In the genomic region with DNA sequence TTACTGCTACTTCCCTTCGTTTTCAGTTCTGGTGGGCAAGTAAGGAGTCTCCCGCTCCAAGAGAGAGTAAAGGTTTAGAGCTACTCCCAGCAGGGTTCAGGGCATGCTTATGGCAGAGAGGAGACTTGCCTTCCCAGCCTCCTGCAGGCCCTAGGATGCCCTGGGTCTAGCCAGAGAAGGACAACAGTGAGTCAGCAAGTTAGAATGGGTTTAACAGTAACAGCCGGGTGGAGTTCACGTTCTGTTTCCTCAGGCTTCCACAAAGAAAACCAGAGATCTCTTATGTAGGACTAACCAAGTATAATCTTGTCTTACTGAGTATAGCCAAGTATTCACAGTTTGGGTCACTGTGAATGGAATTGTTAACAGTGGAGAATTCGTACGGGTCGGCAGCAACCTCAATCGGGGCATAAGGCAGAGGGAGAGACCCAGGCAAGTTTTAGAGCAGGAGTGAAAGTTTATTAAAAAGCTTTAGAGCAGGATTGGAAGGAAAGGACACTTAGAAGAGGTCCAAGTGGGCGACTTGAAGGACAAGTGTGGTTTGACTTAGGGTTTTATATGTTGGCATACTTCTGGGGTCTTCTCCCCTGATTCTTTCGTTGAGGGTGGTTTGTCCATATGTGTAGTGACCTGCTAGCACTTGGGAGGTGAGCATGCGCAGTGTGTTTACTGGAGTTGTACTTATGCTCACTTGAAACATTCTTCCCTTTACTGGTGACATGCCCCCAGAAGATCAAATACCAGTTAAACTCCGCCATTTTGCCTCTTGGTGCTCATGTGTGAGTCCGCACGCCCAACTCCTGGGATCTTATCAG, we compare ENCODE assay signal across 1 cellular context.
TF ChIP-seq lines count a peak whose summit lies in the region.

No MANE protein-coding gene starts in this region.

TF ChIP-seq in HCT116, 20 proteins besides CTCF, POLR2A, EP300 and RAD21 (continued from another document):
- TF ChIP-seq, protein P1, sequence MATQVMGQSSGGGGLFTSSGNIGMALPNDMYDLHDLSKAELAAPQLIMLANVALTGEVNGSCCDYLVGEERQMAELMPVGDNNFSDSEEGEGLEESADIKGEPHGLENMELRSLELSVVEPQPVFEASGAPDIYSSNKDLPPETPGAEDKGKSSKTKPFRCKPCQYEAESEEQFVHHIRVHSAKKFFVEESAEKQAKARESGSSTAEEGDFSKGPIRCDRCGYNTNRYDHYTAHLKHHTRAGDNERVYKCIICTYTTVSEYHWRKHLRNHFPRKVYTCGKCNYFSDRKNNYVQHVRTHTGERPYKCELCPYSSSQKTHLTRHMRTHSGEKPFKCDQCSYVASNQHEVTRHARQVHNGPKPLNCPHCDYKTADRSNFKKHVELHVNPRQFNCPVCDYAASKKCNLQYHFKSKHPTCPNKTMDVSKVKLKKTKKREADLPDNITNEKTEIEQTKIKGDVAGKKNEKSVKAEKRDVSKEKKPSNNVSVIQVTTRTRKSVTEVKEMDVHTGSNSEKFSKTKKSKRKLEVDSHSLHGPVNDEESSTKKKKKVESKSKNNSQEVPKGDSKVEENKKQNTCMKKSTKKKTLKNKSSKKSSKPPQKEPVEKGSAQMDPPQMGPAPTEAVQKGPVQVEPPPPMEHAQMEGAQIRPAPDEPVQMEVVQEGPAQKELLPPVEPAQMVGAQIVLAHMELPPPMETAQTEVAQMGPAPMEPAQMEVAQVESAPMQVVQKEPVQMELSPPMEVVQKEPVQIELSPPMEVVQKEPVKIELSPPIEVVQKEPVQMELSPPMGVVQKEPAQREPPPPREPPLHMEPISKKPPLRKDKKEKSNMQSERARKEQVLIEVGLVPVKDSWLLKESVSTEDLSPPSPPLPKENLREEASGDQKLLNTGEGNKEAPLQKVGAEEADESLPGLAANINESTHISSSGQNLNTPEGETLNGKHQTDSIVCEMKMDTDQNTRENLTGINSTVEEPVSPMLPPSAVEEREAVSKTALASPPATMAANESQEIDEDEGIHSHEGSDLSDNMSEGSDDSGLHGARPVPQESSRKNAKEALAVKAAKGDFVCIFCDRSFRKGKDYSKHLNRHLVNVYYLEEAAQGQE (IDR thresholded peaks at IDR 0.05; ENCODE audit: low read depth), result no peak
- TF ChIP-seq EZH2 (IDR thresholded peaks at IDR 0.05), result no peak
- TF ChIP-seq TCF7L2 (IDR thresholded peaks at IDR 0.05; ENCODE audit: borderline replicate concordance, extremely low read depth, insufficient read depth, insufficient read length), result no peak
- TF ChIP-seq, protein P2, sequence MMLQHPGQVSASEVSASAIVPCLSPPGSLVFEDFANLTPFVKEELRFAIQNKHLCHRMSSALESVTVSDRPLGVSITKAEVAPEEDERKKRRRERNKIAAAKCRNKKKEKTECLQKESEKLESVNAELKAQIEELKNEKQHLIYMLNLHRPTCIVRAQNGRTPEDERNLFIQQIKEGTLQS (IDR thresholded peaks at IDR 0.05), result no peak
- TF ChIP-seq FOSL1 (IDR thresholded peaks at IDR 0.05; ENCODE audit: low read depth), result no peak
- TF ChIP-seq ZNF274 (IDR thresholded peaks at IDR 0.05; ENCODE audit: low read depth, low read length), result no peak
- TF ChIP-seq EZH2phosphoT487 (IDR thresholded peaks at IDR 0.05; ENCODE audit: borderline replicate concordance), result no peak
